In the genomic region with DNA sequence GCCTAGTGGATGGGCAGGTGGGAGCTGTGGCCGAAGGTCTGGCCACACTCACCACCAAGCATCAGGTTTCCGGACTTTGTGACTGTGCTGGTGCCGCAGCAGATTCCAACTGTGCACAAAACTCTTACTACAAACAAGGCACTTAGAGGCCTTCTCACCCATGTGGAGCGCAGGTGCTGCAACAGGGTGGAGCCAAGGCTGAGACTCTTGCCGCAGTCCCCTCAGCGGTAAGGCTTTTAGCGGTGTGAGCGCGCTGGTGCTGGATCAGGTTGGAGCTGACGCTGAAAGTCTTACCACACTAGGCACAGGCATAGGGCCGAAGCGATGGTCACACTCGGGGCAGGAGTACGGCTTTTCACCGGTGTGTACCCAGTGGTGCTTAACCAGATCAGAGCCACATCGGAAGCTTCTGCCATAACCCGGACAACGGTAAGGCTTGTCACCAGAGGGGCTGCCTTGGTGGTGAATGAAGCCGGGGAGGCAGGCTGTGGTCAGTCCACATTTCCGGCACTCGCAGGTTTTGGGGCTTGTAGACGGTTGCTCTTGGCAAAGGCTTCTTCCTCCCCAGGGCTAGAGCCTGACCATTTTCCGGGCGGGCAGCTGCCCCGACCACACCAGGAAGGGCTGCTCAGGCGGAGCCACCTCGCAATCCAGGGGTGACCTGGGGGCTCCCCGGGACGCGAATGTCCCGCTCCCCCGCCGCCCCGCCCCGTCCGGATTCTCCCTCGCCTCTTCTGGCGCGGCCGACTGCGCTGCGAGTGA, we compare ENCODE assay signal across 8 cellular contexts. TPM values are rescaled to one million over a fixed set of nuclear protein-coding genes. Genes with fewer than 3 reads are reported as not detected.
DNase-seq lines count a peak whose midpoint lies in the region; TF ChIP-seq lines count a peak whose summit lies in the region.

No MANE protein-coding gene starts in this region.

- peak overlapping the region; percentile 99 for H3K9ac ChIP-seq in HUES64 (ENCODE audit: low read depth, low read length)

- peaks cover 65% of the 10 kb centered on the region for H3K4me1 Mint-ChIP-seq in brain

- peak; percentile 54 for DNase-seq in ACHN
- peak; percentile 39 to 74 (median 46) for DNase-seq in T-helper 1 cell
- DNase-seq in kidney epithelial cell (ENCODE audit: low read depth) = no peak
- DNase-seq in stimulated activated CD4-positive, alpha-beta T cell treated with anti-CD3 and anti-CD28 coated beads, Interleukin-2, amount 100 ng/mL, for 24 hours = peak; percentile 57 to 59
- no peak for DNase-seq in superior temporal gyrus (ENCODE audit: extremely low spot score)

- 3% methylated on average over 42 of the region's 42 CpGs for WGBS in HUES64

- peak overlapping the region; percentile 100 for H3K27ac ChIP-seq in HUES64 (ENCODE audit: low read depth, low read length)

- peaks cover 6% of the 10 kb centered on the region for H3K36me3 Mint-ChIP-seq in brain

- in situ Hi-C loops in ACHN (cut with HindIII; ENCODE audit: low pct_ligation_motif_present, low pct_unique_long_range_greater_than_20kb, low sequenced_read_pairs) = no loop called here

- peaks cover 10% of the 10 kb centered on the region for H3K27me3 Mint-ChIP-seq in brain

- peaks cover 7% of the 10 kb centered on the region for H3K4me1 ChIP-seq in HUES64 (ENCODE audit: insufficient read depth, low read length)

- H3K9me3 ChIP-seq in HUES64 (ENCODE audit: insufficient read depth, low read depth, low read length) = no peaks in the 10 kb centered on the region

- peak overlapping the region; percentile 89 for H3K4me3 ChIP-seq in HUES64 (ENCODE audit: low read length)
- peak overlapping the region; percentile 61 for H3K4me3 ChIP-seq in kidney epithelial cell (ENCODE audit: low read depth, low read length)

- TF ChIP-seq POLR2A in GM18526 (IDR thresholded peaks at IDR 0.05; ENCODE audit: extremely low read depth, insufficient read length) = peak; percentile 23

- peak overlapping the region; percentile 94 to 95 (median 94) for H3K4me3 Mint-ChIP-seq in brain

- H3K27ac Mint-ChIP-seq in brain = peak overlapping the region; percentile 96 to 99 (median 97)

- no peaks in the 10 kb centered on the region for H3K9me3 Mint-ChIP-seq in brain

- no peak for TF ChIP-seq CTCF in brain (conservative IDR thresholded peaks at IDR 0.05)
- TF ChIP-seq CTCF in kidney epithelial cell (IDR thresholded peaks at IDR 0.05; ENCODE audit: insufficient read depth, low read length, poor library complexity, severe bottlenecking) = no peak

- no peaks in the 10 kb centered on the region for H3K27me3 ChIP-seq in HUES64 (ENCODE audit: insufficient read depth, low read length)
- H3K27me3 ChIP-seq in kidney epithelial cell (ENCODE audit: control insufficient read depth, insufficient read depth, low read length) = no peaks in the 10 kb centered on the region

- H3K36me3 ChIP-seq in HUES64 (ENCODE audit: insufficient read depth, low read length) = 0 out of 2 replicates have a peak, but pooled peaks cover 5% of the 10 kb centered on the region
- no peaks in the 10 kb centered on the region for H3K36me3 ChIP-seq in kidney epithelial cell (ENCODE audit: control insufficient read depth, insufficient read depth, low read length)

RNA-seq across cellular contexts. Expression of gene ARMC5, which starts 1.0 kb away (rescaled TPM):
- polyA plus RNA-seq in HUES64 (2013, experiment 1 of 2) = 6.2 TPM
- 6.7 TPM for polyA plus RNA-seq in HUES64 (2013, experiment 2 of 2)
- 19.2 TPM for polyA plus RNA-seq in brain (ENCODE audit: insufficient read depth, low read depth, low replicate concordance)
- 18.7 and 23.2 TPM in 2 replicates for total RNA-seq in kidney epithelial cell

RNA-seq across cellular contexts. Expression of gene TGFB1I1, which starts 13.7 kb away (rescaled TPM):
- polyA plus RNA-seq in HUES64 (2013, experiment 1 of 2) = 6.2 TPM
- polyA plus RNA-seq in HUES64 (2013, experiment 2 of 2) = 7.0 TPM
- 15.8 TPM for polyA plus RNA-seq in brain (ENCODE audit: insufficient read depth, low read depth, low replicate concordance)
- total RNA-seq in kidney epithelial cell = 116 and 138 TPM in 2 replicates

RNA-seq across cellular contexts. Expression of gene ZNF843, which starts 15.7 kb away (rescaled TPM):
- polyA plus RNA-seq in HUES64 (2013, experiment 1 of 2) = 0.25 TPM
- polyA plus RNA-seq in HUES64 (2013, experiment 2 of 2) = 0.82 TPM
- polyA plus RNA-seq in brain (ENCODE audit: insufficient read depth, low read depth, low replicate concordance) = 1.4 TPM
- 0.89 and 3.2 TPM in 2 replicates for total RNA-seq in kidney epithelial cell

RNA-seq across cellular contexts. Expression of gene SLC5A2, which starts 24.7 kb away (rescaled TPM):
- 0.40 TPM for polyA plus RNA-seq in HUES64 (2013, experiment 1 of 2)
- polyA plus RNA-seq in HUES64 (2013, experiment 2 of 2) = 0.38 TPM
- polyA plus RNA-seq in brain (ENCODE audit: insufficient read depth, low read depth, low replicate concordance) = 3.7 TPM
- total RNA-seq in kidney epithelial cell = 0.04 and 0.21 TPM in 2 replicates

RNA-seq across cellular contexts. Expression of gene COX6A2, which starts 30.1 kb away (rescaled TPM):
- polyA plus RNA-seq in HUES64 (2013, experiment 1 of 2) = not detected
- polyA plus RNA-seq in HUES64 (2013, experiment 2 of 2) = not detected
- polyA plus RNA-seq in brain (ENCODE audit: insufficient read depth, low read depth, low replicate concordance) = 1.8 TPM
- not detected in 2 replicates for total RNA-seq in kidney epithelial cell

Comparison
In these comparisons a context has a peak if more than half of its experiments do, and no peak if none do; other contexts are left out.
1. DNase-seq: peak in ACHN (single experiment), T-helper 1 cell (5 of 5) and stimulated activated CD4-positive, alpha-beta T cell treated with anti-CD3 and anti-CD28 coated beads, Interleukin-2, amount 100 ng/mL, for 24 hours (2 of 2); none in kidney epithelial cell (single experiment) and superior temporal gyrus (single experiment).